In genomic region chr19:1445185-1445931, GRCh38 we compare ENCODE assay signal across 8 cellular contexts. TPM values are rescaled to one million over a fixed set of nuclear protein-coding genes. Genes with fewer than 3 reads are reported as not detected.
DNase-seq lines count a peak whose midpoint lies in the region; ATAC-seq and TF ChIP-seq lines count a peak whose summit lies in the region.

No MANE protein-coding gene starts in this region.

- TF ChIP-seq CTCF in HFF-Myc (IDR thresholded peaks at IDR 0.05; ENCODE audit: low read depth, low read length, missing control alignments) = peak; percentile 71
- TF ChIP-seq CTCF in lung (IDR thresholded peaks at IDR 0.05; ENCODE audit: control extremely low read depth, extremely low read depth) = peak; percentile 84

- ATAC-seq in lung (ENCODE audit: insufficient read depth, low FRiP score) = peak; percentile 74

- DNase-seq in ELF-1 (ENCODE audit: low read depth, low spot score) = peak; percentile 87
- no peak for DNase-seq in HFF-Myc (ENCODE audit: extremely low read depth, low read depth)
- DNase-seq in NCI-H2171 treated with DMSO at 0.1 percent for 48 hours (lab: John Stamatoyannopoulos, UW) = peak; percentile 65
- peak; percentile 64 to 66 for DNase-seq in activated CD4-positive, alpha-beta T cell treated with anti-CD3 and anti-CD28 coated beads, Interleukin-2, amount 50 U/mL, for 4 hours
- peak; percentile 89 for DNase-seq in ecto neural progenitor cell (ENCODE audit: low spot score)
- DNase-seq in lung (ENCODE audit: low spot score) = peak; percentile 65
- DNase-seq in stimulated activated CD4-positive, alpha-beta T cell treated with anti-CD3 and anti-CD28 coated beads, TNF-alpha, amount 100 ng/mL, for 48 hours (ENCODE audit: low read depth in 3 of 3) = peak; percentile 48 to 77 (median 60)
- DNase-seq in middle frontal gyrus (ENCODE audit: extremely low spot score, low spot score) = no peak

- H3K9me3 ChIP-seq in lung (ENCODE audit: control insufficient read depth in 2 of 2, insufficient read depth in 1 of 2, low read length in 1 of 2) = no peaks in the 10 kb centered on the region

- H3K4me3 ChIP-seq in HFF-Myc (replicated peaks; ENCODE audit: low read depth, low read length) (no peak overlapping the region), lung (no peak overlapping the region)

- peaks cover 0 to 8% of the 10 kb centered on the region in 2 donors for H3K4me1 ChIP-seq in lung (ENCODE audit: control insufficient read depth in 2 of 2, insufficient read depth in 2 of 2, low read length in 2 of 2)

- 2% methylated on average over 49 to 70 of the region's 70 CpGs for WGBS in lung, 2 donors

- no peak overlapping the region for H3K27ac ChIP-seq in lung (ENCODE audit: low read depth in 1 of 2, low read length in 1 of 2)

- H3K36me3 ChIP-seq in lung (ENCODE audit: control insufficient read depth in 2 of 2, insufficient read depth in 2 of 2, low read length in 2 of 2) = peaks cover 19 to 22% of the 10 kb centered on the region in 2 donors

- peaks cover 6% of the 10 kb centered on the region for H3K27me3 ChIP-seq in lung (ENCODE audit: control insufficient read depth, insufficient read depth)

RNA-seq across cellular contexts. Expression of gene APC2, which starts 4.6 kb away (rescaled TPM):
- under 1 TPM; 0.15 to 0.37 TPM for total RNA-seq in lung
- under 1 TPM; 0.01 to 0.04 TPM for polyA plus RNA-seq in lung

RNA-seq across cellular contexts. Expression of gene RPS15, which starts 7.2 kb away (rescaled TPM):
- 1,000 to 10,000 TPM in 1 of 2 donors, 100 to 1,000 TPM in 1; 574 to 1,157 TPM for total RNA-seq in lung
- polyA plus RNA-seq in lung = 1,000 to 10,000 TPM; 2,710 to 2,993 TPM

RNA-seq across cellular contexts. Expression of gene C19orf25, which starts 33.7 kb away (rescaled TPM):
- total RNA-seq in lung = 10 to 100 TPM; 24.1 to 35.8 TPM
- polyA plus RNA-seq in lung = 10 to 100 TPM; 33.3 to 42.6 TPM

RNA-seq across cellular contexts. Expression of gene DAZAP1, which starts 38.0 kb away (rescaled TPM):
- total RNA-seq in lung = 100 to 1,000 TPM in 1 of 2 donors, 10 to 100 TPM in 1; 61.4 to 125 TPM
- 10 to 100 TPM; 77.3 to 82.8 TPM for polyA plus RNA-seq in lung

RNA-seq across cellular contexts. Expression of gene GAMT, which starts 44.0 kb away (rescaled TPM):
- total RNA-seq in lung = 1 to 10 TPM; 7.1 to 8.6 TPM
- polyA plus RNA-seq in lung = 1 to 10 TPM; 2.9 to 7.6 TPM

Comparison
In these comparisons a context has a peak if more than half of its experiments do, and no peak if none do; other contexts are left out.
1. DNase-seq: peak in ELF-1 (single experiment), NCI-H2171 treated with DMSO at 0.1 percent for 48 hours (single experiment), activated CD4-positive, alpha-beta T cell treated with anti-CD3 and anti-CD28 coated beads, Interleukin-2, amount 50 U/mL, for 4 hours (2 of 2), ecto neural progenitor cell (single experiment), lung (single experiment) and stimulated activated CD4-positive, alpha-beta T cell treated with anti-CD3 and anti-CD28 coated beads, TNF-alpha, amount 100 ng/mL, for 48 hours (3 of 3); none in HFF-Myc (single experiment) and middle frontal gyrus (single experiment).